ENCODE assay signal across 8 cellular contexts in the genomic region with DNA sequence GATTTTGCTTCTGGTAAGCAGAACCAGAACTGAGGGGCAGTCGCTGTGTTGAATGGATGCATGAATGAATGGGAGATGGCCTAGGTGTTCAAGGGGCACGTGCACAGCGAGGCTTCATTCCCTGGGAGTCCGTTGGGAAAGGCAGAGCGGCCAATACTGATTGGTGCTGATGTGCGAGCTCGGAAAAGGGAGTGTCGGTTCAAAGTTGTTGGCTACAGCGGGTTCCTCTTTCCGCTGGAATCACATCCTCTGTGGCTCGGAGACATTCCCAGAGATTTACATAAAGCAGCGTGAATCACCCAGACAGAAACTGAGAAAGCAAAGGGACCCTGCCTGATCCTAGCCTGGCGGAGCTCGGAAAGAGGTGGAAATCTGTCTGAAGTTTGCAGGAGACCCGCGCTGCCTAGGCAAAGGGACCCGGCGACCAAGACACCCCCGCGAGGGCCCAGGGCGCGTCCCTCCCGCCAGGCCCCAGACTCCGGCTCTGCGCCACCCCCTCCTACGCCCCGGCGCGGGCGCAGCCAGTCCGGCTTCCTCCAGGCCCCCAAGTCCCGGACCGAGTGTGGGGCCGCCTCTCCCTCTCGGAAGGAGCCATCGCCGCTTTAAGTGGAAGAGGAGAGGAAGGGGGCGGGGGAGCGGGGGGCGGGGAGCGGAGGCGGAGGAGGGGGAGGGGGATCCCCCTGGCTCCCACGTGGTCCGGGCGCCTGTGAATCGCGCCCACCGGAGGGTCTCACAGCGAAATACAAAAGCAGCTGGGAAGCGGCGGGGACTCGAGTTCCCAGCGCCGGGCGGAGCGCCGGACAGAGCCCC. TPM values are rescaled to one million over a fixed set of nuclear protein-coding genes. Genes with fewer than 3 reads are reported as not detected.
DNase-seq lines count a peak whose midpoint lies in the region; ATAC-seq and TF ChIP-seq lines count a peak whose summit lies in the region.

A gene with protein sequence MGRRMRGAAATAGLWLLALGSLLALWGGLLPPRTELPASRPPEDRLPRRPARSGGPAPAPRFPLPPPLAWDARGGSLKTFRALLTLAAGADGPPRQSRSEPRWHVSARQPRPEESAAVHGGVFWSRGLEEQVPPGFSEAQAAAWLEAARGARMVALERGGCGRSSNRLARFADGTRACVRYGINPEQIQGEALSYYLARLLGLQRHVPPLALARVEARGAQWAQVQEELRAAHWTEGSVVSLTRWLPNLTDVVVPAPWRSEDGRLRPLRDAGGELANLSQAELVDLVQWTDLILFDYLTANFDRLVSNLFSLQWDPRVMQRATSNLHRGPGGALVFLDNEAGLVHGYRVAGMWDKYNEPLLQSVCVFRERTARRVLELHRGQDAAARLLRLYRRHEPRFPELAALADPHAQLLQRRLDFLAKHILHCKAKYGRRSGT (plus strand): TSS at position 774 of the 810 bp plus-strand sequence. CDS start 177 bp downstream, outside the sequence.

- no peak for TF ChIP-seq CTCF in GM06990 (IDR thresholded peaks at IDR 0.05; ENCODE audit: insufficient read depth, low read length, poor library complexity, severe bottlenecking)

- DNase-seq in GM06990 (ENCODE audit: extremely low read depth, insufficient read length) (peak; percentile 69), KBM-7 (peak; percentile 63), T-cell (peak in 2 of 34 experiments; percentile 2 to 8), left lobe of liver (ENCODE audit: low spot score) (peak; percentile 51)
- peak; percentile 21 for DNase-seq in stimulated activated CD4-positive, alpha-beta T cell treated with anti-CD3 and anti-CD28 coated beads, Interleukin-4, amount 100 ng/mL, for 1 hour

- H3K36me3 ChIP-seq in GM06990 (ENCODE audit: control insufficient read depth, insufficient read depth, low read length) (no peaks in the 10 kb centered on the region), duodenal mucosa (ENCODE audit: control insufficient read depth in 1 of 2, insufficient read depth in 2 of 2, low read length in 2 of 2) (no peaks in the 10 kb centered on the region)

- H3K27me3 Mint-ChIP-seq in T-cell: peaks cover 49 to 67% of the 10 kb centered on the region in 2 donors

- peak within 1 kb of the TSS; percentile 56 for H3K4me3 ChIP-seq in GM06990 (replicated peaks; ENCODE audit: low read depth, low read length)
- H3K4me3 ChIP-seq in duodenal mucosa (ENCODE audit: low read depth in 1 of 2, low read length in 2 of 2): peak within 1 kb of the TSS; percentile 51 to 62

- CTCF ChIA-PET in T-cell (lab: Charles Lee): interaction anchor here (0.7 to 0.8 kb wide), 2 partner anchors 10 to 949 kb away, joined by 4 to 8 read pairs; no protein-coding TSS in a partner anchor

- ATAC-seq in GM21737 (IDR thresholded peaks at IDR 0.05; ENCODE audit: unreplicated experiment) (peak; percentile 41), T-cell (replicated peaks in 1 of 4) (peak in 3 of 4 experiments; percentile 33 to 40 (median 34)), left lobe of liver (peak; percentile 42), GM19328 (IDR thresholded peaks at IDR 0.05; ENCODE audit: unreplicated experiment) (no peak)

- H3K4me1 Mint-ChIP-seq in T-cell: peaks cover 11 to 16% (median 14%) of the 10 kb centered on the region in 3 donors

- in situ Hi-C loops in KBM-7 (cut with MboI; ENCODE audit: low pct_unique_long_range_greater_than_20kb, low sequenced_read_pairs): loop anchor here (25.0 kb wide), 3 partner anchors 519 to 869 kb away; no protein-coding TSS in a partner anchor

- H3K9me3 Mint-ChIP-seq in T-cell: no peaks in the 10 kb centered on the region

- H3K4me3 Mint-ChIP-seq in T-cell: peak within 1 kb of the TSS; percentile 71 to 78 (median 78)

- H3K27ac ChIP-seq in duodenal mucosa (ENCODE audit: low read depth, low read length): no peak within 1 kb of the TSS

- H3K27me3 ChIP-seq in GM06990 (replicated peaks; ENCODE audit: control insufficient read depth, insufficient read depth, low read length) (no peaks in the 10 kb centered on the region; the same call in 1 of the 2 replicates), duodenal mucosa (ENCODE audit: control insufficient read depth in 1 of 2, insufficient read depth in 2 of 2, low read length in 2 of 2) (peaks cover 37 to 51% of the 10 kb centered on the region in 2 donors)

- H3K4me1 ChIP-seq in duodenal mucosa (ENCODE audit: control insufficient read depth in 1 of 2, insufficient read depth in 2 of 2, low read length in 2 of 2): peaks cover 13 to 14% of the 10 kb centered on the region in 2 donors

- H3K27ac Mint-ChIP-seq in T-cell: peak within 1 kb of the TSS in 1 of 2 donors; percentile 31

- no peaks in the 10 kb centered on the region for H3K9me3 ChIP-seq in duodenal mucosa (ENCODE audit: control insufficient read depth in 1 of 2, low read length in 2 of 2)

- POLR2A ChIA-PET in T-cell (lab: Charles Lee): no interaction called here

- no peak within 1 kb of the TSS for H3K9ac ChIP-seq in duodenal mucosa (ENCODE audit: low read depth in 1 of 2, low read length in 2 of 2)

- H3K36me3 Mint-ChIP-seq in T-cell: no peaks in the 10 kb centered on the region

RNA-seq across cellular contexts. Expression of the gene that starts here (rescaled TPM):
- under 1 TPM in 1 of 5 donors, not detected in 4; 0.23 TPM for total RNA-seq in T-cell
- 0.73 TPM for total RNA-seq in left lobe of liver

Comparison
In these comparisons a context has a peak if more than half of its experiments do, and no peak if none do; other contexts are left out.
1. Peak in ATAC-seq in T-cell; RNA of the gene not detected or under 1 TPM.
2. Peak in DNase-seq and ATAC-seq in left lobe of liver; RNA of the gene not detected or under 1 TPM.